15 cellular contexts compared by ENCODE assay signal in genomic region chr7:18144171-18144570, GRCh38.
DNase-seq lines count a peak whose midpoint lies in the region; ATAC-seq and TF ChIP-seq lines count a peak whose summit lies in the region.
"Had no signal": no experiment of that assay in that cellular context is flagged by ENCODE, and none has a peak within 500 bp of the region (broad histone marks: within the 10 kb centered on the region; RNA-seq: fewer than 3 reads in every experiment).

No MANE protein-coding gene starts in this region.

- peak; percentile 59 for DNase-seq in SKM-1 (lab: John Stamatoyannopoulos, UW; ENCODE audit: unreplicated experiment)
- peak; percentile 72 for DNase-seq in pons (ENCODE audit: low spot score)
- no peak for DNase-seq in activated effector memory CD4-positive, alpha-beta T cell treated with Interleukin-2 at 50 U/mL for 16 hours
- DNase-seq: activated CD8-positive, alpha-beta memory T cell treated with anti-CD3 and anti-CD28 coated beads, Interleukin-2, amount 50 U/mL, for 48 hours; H9; NCI-H1048; NCI-H226; right cardiac atrium; transverse colon had no signal

- ATAC-seq in GM19351 (IDR thresholded peaks at IDR 0.05; ENCODE audit: unreplicated experiment) (peak; percentile 40), HG02884 (IDR thresholded peaks at IDR 0.05; ENCODE audit: unreplicated experiment) (peak; percentile 50), SK-N-SH treated with all-trans-retinoic acid at 6 μM for 48 hours (no peak), HG03520 (IDR thresholded peaks at IDR 0.05; ENCODE audit: unreplicated experiment) (no peak)
- ATAC-seq: activated CD4-positive, CD25-positive, alpha-beta regulatory T cell treated with anti-CD3 and anti-CD28 coated beads, Interleukin-2, amount 50 U/mL, for 24 hours; activated naive CD4-positive, alpha-beta T cell treated with anti-CD3 and anti-CD28 coated beads, Interleukin-2, amount 50 U/mL, for 72 hours; right cardiac atrium had no signal

TF ChIP-seq in SK-N-SH treated with all-trans-retinoic acid at 6 μM for 48 hours, 23 proteins besides CTCF, POLR2A, EP300 and RAD21:
- no peak for TF ChIP-seq GLIS3 (CRISPR knock-in tag; IDR thresholded peaks at IDR 0.05)
- TF ChIP-seq ISL1 (CRISPR knock-in tag; IDR thresholded peaks at IDR 0.05), result no peak
- no peak for TF ChIP-seq CSRNP3 (CRISPR knock-in tag; IDR thresholded peaks at IDR 0.05)
- TF ChIP-seq CSDC2 (CRISPR knock-in tag; IDR thresholded peaks at IDR 0.05), result no peak
- TF ChIP-seq ZNF8 (CRISPR knock-in tag; IDR thresholded peaks at IDR 0.05), result no peak
- TF ChIP-seq TCF4 (CRISPR knock-in tag; IDR thresholded peaks at IDR 0.05; ENCODE audit: borderline replicate concordance), result no peak
- no peak for TF ChIP-seq ESRRG (CRISPR knock-in tag; IDR thresholded peaks at IDR 0.05)
- TF ChIP-seq ZFP3 (CRISPR knock-in tag; IDR thresholded peaks at IDR 0.05), result no peak
- TF ChIP-seq BACH2 (CRISPR knock-in tag; IDR thresholded peaks at IDR 0.05; ENCODE audit: borderline replicate concordance), result no peak
- TF ChIP-seq SNAI2 (CRISPR knock-in tag; IDR thresholded peaks at IDR 0.05), result no peak
- no peak for TF ChIP-seq POU6F1 (CRISPR knock-in tag; IDR thresholded peaks at IDR 0.05; ENCODE audit: borderline replicate concordance, low read depth)
- TF ChIP-seq ZFP30 (CRISPR knock-in tag; IDR thresholded peaks at IDR 0.05), result no peak
- TF ChIP-seq TSHZ2 (CRISPR knock-in tag; IDR thresholded peaks at IDR 0.05), result no peak
- TF ChIP-seq RARB (CRISPR knock-in tag; IDR thresholded peaks at IDR 0.05), result no peak

Comparison
In these comparisons a context has a peak if more than half of its experiments do, and no peak if none do; other contexts are left out.
1. ATAC-seq: peak in GM19351 (single experiment) and HG02884 (single experiment); none in SK-N-SH treated with all-trans-retinoic acid at 6 μM for 48 hours (single experiment) and HG03520 (single experiment).